22 cellular contexts compared by ENCODE assay signal in genomic region chrX:153931151-153931550, GRCh38. TPM values are rescaled to one million over a fixed set of nuclear protein-coding genes. Genes with fewer than 3 reads are reported as not detected.
DNase-seq lines count a peak whose midpoint lies in the region; ATAC-seq and TF ChIP-seq lines count a peak whose summit lies in the region.
"Had no signal": no experiment of that assay in that cellular context is flagged by ENCODE, and none has a peak within 500 bp of the region (broad histone marks: within the 10 kb centered on the region; RNA-seq: fewer than 3 reads in every experiment).

No MANE protein-coding gene starts in this region.

- peaks cover 0 to 13% of the 10 kb centered on the region in 2 donors for H3K36me3 Mint-ChIP-seq in activated naive CD4-positive, alpha-beta T cell treated with anti-CD3 and anti-CD28 coated beads, Interleukin-2, amount 50 U/mL, for 72 hours
- peaks cover 9% of the 10 kb centered on the region for H3K36me3 Mint-ChIP-seq in stimulated activated memory B cell treated with anti-CD40 and anti-IgM and Interleukin-4, amounts not matched to agents 10 μg/mL and 1 μg/mL and 100 μg/mL, for 72 hours

- TF ChIP-seq POLR2A in testis (IDR thresholded peaks at IDR 0.05), result no peak

- H3K4me3 ChIP-seq in left ventricle myocardium inferior, result no peak overlapping the region
- H3K4me3 ChIP-seq in testis, result no peak overlapping the region
- H3K4me3 ChIP-seq: left lung had no signal

- H3K27ac Mint-ChIP-seq in activated naive CD4-positive, alpha-beta T cell treated with anti-CD3 and anti-CD28 coated beads, Interleukin-2, amount 50 U/mL, for 72 hours, result peak overlapping the region; percentile 39 to 61
- peak overlapping the region; percentile 11 for H3K27ac Mint-ChIP-seq in stimulated activated memory B cell treated with anti-CD40 and anti-IgM and Interleukin-4, amounts not matched to agents 10 μg/mL and 1 μg/mL and 100 μg/mL, for 72 hours

- H3K27me3 ChIP-seq in left ventricle myocardium inferior (ENCODE audit: low read depth) (no peaks in the 10 kb centered on the region), testis (no peaks in the 10 kb centered on the region)
- H3K27me3 ChIP-seq: left lung had no signal

- peaks cover 38% of the 10 kb centered on the region for H3K4me1 Mint-ChIP-seq in stimulated activated memory B cell treated with anti-CD40 and anti-IgM and Interleukin-4, amounts not matched to agents 10 μg/mL and 1 μg/mL and 100 μg/mL, for 72 hours

- H3K4me3 Mint-ChIP-seq in stimulated activated memory B cell treated with anti-CD40 and anti-IgM and Interleukin-4, amounts not matched to agents 10 μg/mL and 1 μg/mL and 100 μg/mL, for 72 hours, result no peak overlapping the region
- H3K4me3 Mint-ChIP-seq: T-helper 1 cell treated with Interleukin-12 subunit alpha and Interleukin-12 subunit beta and Interleukin-4 antibody, amounts not matched to agents 30 μg/mL and 1 μg/mL, for 36 hours had no signal

- H3K9me3 ChIP-seq in left ventricle myocardium inferior (replicated peaks) (no peaks in the 10 kb centered on the region), testis (no peaks in the 10 kb centered on the region)
- H3K9me3 ChIP-seq: left lung had no signal

- H3K27ac ChIP-seq in left ventricle myocardium inferior (replicated peaks) (peak overlapping the region; percentile 12), testis (no peak overlapping the region)
- H3K27ac ChIP-seq: left lung, parathyroid adenoma had no signal

- intact Hi-C loops in left ventricle myocardium inferior (cut with micrococcal nuclease) (no loop called here), left cardiac atrium (cut with DNase I) (no loop called here), testis (cut with DNase I; ENCODE audit: low total_unique reads) (no loop called here)

- no peaks in the 10 kb centered on the region for H3K9me3 Mint-ChIP-seq in activated naive CD4-positive, alpha-beta T cell treated with anti-CD3 and anti-CD28 coated beads, Interleukin-2, amount 50 U/mL, for 72 hours
- H3K9me3 Mint-ChIP-seq in stimulated activated memory B cell treated with anti-CD40 and anti-IgM and Interleukin-4, amounts not matched to agents 10 μg/mL and 1 μg/mL and 100 μg/mL, for 72 hours, result no peaks in the 10 kb centered on the region
- H3K9me3 Mint-ChIP-seq: T-helper 1 cell treated with Interleukin-12 subunit alpha and Interleukin-12 subunit beta and Interleukin-4 antibody, amounts not matched to agents 30 μg/mL and 1 μg/mL, for 36 hours had no signal

- no peak for TF ChIP-seq CTCF in left ventricle myocardium inferior (IDR thresholded peaks at IDR 0.05; ENCODE audit: borderline replicate concordance)
- no peak for TF ChIP-seq CTCF in testis (IDR thresholded peaks at IDR 0.05)

- no peak for ATAC-seq in left cardiac atrium
- ATAC-seq in activated naive CD4-positive, alpha-beta T cell treated with anti-CD3 and anti-CD28 coated beads, Interleukin-2, amount 50 U/mL, for 72 hours, result no peak
- ATAC-seq in stimulated activated memory B cell treated with anti-CD40 and anti-IgM and Interleukin-4, amounts not matched to agents 10 μg/mL and 1 μg/mL and 100 μg/mL, for 72 hours, result no peak
- ATAC-seq: left lung had no signal

- 87% methylated on average over 8 of the region's 8 CpGs; no CpG with 5 or more reads in 1 of the 2 donors for WGBS in testis, 2 donors

- H3K27me3 Mint-ChIP-seq in stimulated activated memory B cell treated with anti-CD40 and anti-IgM and Interleukin-4, amounts not matched to agents 10 μg/mL and 1 μg/mL and 100 μg/mL, for 72 hours, result no peaks in the 10 kb centered on the region

- no peak for DNase-seq in left ventricle myocardium inferior
- no peak for DNase-seq in left cardiac atrium
- DNase-seq in activated naive CD4-positive, alpha-beta T cell treated with anti-CD3 and anti-CD28 coated beads, Interleukin-2, amount 50 U/mL, for 72 hours (ENCODE audit: low spot score in 2 of 2), result no peak
- no peak for DNase-seq in testis
- DNase-seq in DMS79 (lab: John Stamatoyannopoulos, UW), result no peak
- DNase-seq: activated CD4-positive, CD25-positive, alpha-beta regulatory T cell; Calu3; foreskin melanocyte; GDM1; left lung; NCI-H1694 treated with DMSO at 0.1 percent for 48 hours; Right ventricle myocardium superior; small intestine; stimulated activated naive CD4-positive, alpha-beta T cell treated with Interleukin-2 at 50 U/mL for 16 hours had no signal

- H3K4me1 ChIP-seq in left ventricle myocardium inferior (peaks cover 52% of the 10 kb centered on the region), testis (peaks cover 7% of the 10 kb centered on the region)

- H3K36me3 ChIP-seq in left ventricle myocardium inferior (peaks cover 31% of the 10 kb centered on the region), testis (ENCODE audit: low read depth, missing control alignments) (no peaks in the 10 kb centered on the region)

RNA-seq across cellular contexts. Expression of gene NAA10, which starts 3.7 kb away (rescaled TPM):
- total RNA-seq in left ventricle myocardium inferior (67.1 TPM), left cardiac atrium (10 to 100 TPM; 67.4 to 81.4 TPM), testis (10 to 100 TPM; 46.7 to 52.8 TPM)
- total RNA-seq in activated naive CD4-positive, alpha-beta T cell treated with anti-CD3 and anti-CD28 coated beads, Interleukin-2, amount 50 U/mL, for 72 hours, result 100 to 1,000 TPM in 1 of 2 donors, 10 to 100 TPM in 1; 97.9 to 129 TPM
- 33.9 TPM for polyA plus RNA-seq in testis (ENCODE audit: insufficient read depth, low read depth, low replicate concordance)

RNA-seq across cellular contexts. Expression of gene ARHGAP4, which starts 5.1 kb away (rescaled TPM):
- total RNA-seq in left ventricle myocardium inferior (10.0 TPM), left cardiac atrium (10 to 100 TPM; 19.3 to 20.4 TPM), testis (10 to 100 TPM; 34.6 to 41.3 TPM)
- 100 to 1,000 TPM in 1 of 2 donors, 10 to 100 TPM in 1; 90.0 to 138 TPM for total RNA-seq in activated naive CD4-positive, alpha-beta T cell treated with anti-CD3 and anti-CD28 coated beads, Interleukin-2, amount 50 U/mL, for 72 hours
- 25.6 TPM for polyA plus RNA-seq in testis (ENCODE audit: insufficient read depth, low read depth, low replicate concordance)

RNA-seq across cellular contexts. Expression of gene RENBP, which starts 13.3 kb away (rescaled TPM):
- 7.5 TPM for total RNA-seq in left ventricle myocardium inferior
- total RNA-seq in left cardiac atrium, result 10 to 100 TPM; 14.7 to 14.8 TPM
- total RNA-seq in activated naive CD4-positive, alpha-beta T cell treated with anti-CD3 and anti-CD28 coated beads, Interleukin-2, amount 50 U/mL, for 72 hours, result 10 to 100 TPM; 14.8 to 16.1 TPM
- total RNA-seq in testis, result 1 to 10 TPM; 2.8 to 3.4 TPM
- polyA plus RNA-seq in testis (ENCODE audit: insufficient read depth, low read depth, low replicate concordance), result 4.8 TPM
- total RNA-seq: M059J had no signal

RNA-seq across cellular contexts. Expression of gene AVPR2, which starts 26.7 kb away (rescaled TPM):
- total RNA-seq in left ventricle myocardium inferior (3.1 TPM), left cardiac atrium (1 to 10 TPM; 3.7 to 3.8 TPM), testis (1 to 10 TPM in 1 of 2 donors, under 1 TPM in 1; 0.74 to 1.1 TPM)
- not detected for total RNA-seq in activated naive CD4-positive, alpha-beta T cell treated with anti-CD3 and anti-CD28 coated beads, Interleukin-2, amount 50 U/mL, for 72 hours
- 1.3 TPM for polyA plus RNA-seq in testis (ENCODE audit: insufficient read depth, low read depth, low replicate concordance)
- total RNA-seq: Calu3, chondrocyte, endothelial cell of umbilical vein, HT1080 had no signal
- polyA plus RNA-seq: AG04450, endothelial cell of umbilical vein had no signal

RNA-seq across cellular contexts. Expression of gene HCFC1, which starts 40.5 kb away (rescaled TPM):
- total RNA-seq in left ventricle myocardium inferior (28.4 TPM), left cardiac atrium (10 to 100 TPM; 30.4 to 35.7 TPM), testis (100 to 1,000 TPM; 102 to 115 TPM)
- 100 to 1,000 TPM in 1 of 2 donors, 10 to 100 TPM in 1; 95.9 to 102 TPM for total RNA-seq in activated naive CD4-positive, alpha-beta T cell treated with anti-CD3 and anti-CD28 coated beads, Interleukin-2, amount 50 U/mL, for 72 hours
- polyA plus RNA-seq in testis (ENCODE audit: insufficient read depth, low read depth, low replicate concordance), result 32.3 TPM
